In genomic region chr15:78047631-78048409, GRCh38 we compare ENCODE assay signal across 8 cellular contexts. TPM values are rescaled to one million over a fixed set of nuclear protein-coding genes. Genes with fewer than 3 reads are reported as not detected.
DNase-seq lines count a peak whose midpoint lies in the region; ATAC-seq, FAIRE-seq and TF ChIP-seq lines count a peak whose summit lies in the region.

No MANE protein-coding gene starts in this region.

- no peaks in the 10 kb centered on the region for H3K79me1 ChIP-seq in mesendoderm (ENCODE audit: low read length)

- intact Hi-C loops in mucosa of descending colon (cut with DNase I, micrococcal nuclease): no loop called here

- H3K27ac ChIP-seq in KOPT-K1 (ENCODE audit: low read depth, low read length, poor library complexity, severe bottlenecking): peak overlapping the region; percentile 90
- peak overlapping the region; percentile 84 for H3K27ac ChIP-seq in caudate nucleus (ENCODE audit: low read depth, low read length)
- H3K27ac ChIP-seq in mesendoderm (ENCODE audit: low read depth, low read length): no peak overlapping the region

- no peak overlapping the region for H3K23ac ChIP-seq in mesendoderm (ENCODE audit: low read length)

- H3K4ac ChIP-seq in mesendoderm (ENCODE audit: low read depth, low read length): no peak overlapping the region

- H3K56ac ChIP-seq in mesendoderm (ENCODE audit: low read length): no peak overlapping the region

- H3K18ac ChIP-seq in mesendoderm (ENCODE audit: low read length): no peak overlapping the region

- H3K4me1 ChIP-seq in mucosa of descending colon (ENCODE audit: low read depth) (peaks cover 86% of the 10 kb centered on the region), mesendoderm (ENCODE audit: control insufficient read depth, low read depth, low read length) (peaks cover 13% of the 10 kb centered on the region)

- no peaks in the 10 kb centered on the region for H3K79me2 ChIP-seq in mesendoderm (ENCODE audit: control insufficient read depth, insufficient read depth, low read length)

- no peak overlapping the region for H3K4me2 ChIP-seq in mesendoderm (ENCODE audit: low read length)

- ATAC-seq in mucosa of descending colon: peak; percentile 8

- H4K5ac ChIP-seq in mesendoderm (ENCODE audit: low read length): no peak overlapping the region

- no CpG with 5 or more reads among the region's 5 CpGs for WGBS in mesendoderm (ENCODE audit: extremely low coverage, insufficient coverage, low lambda C conversion rate)

- H2AK5ac ChIP-seq in mesendoderm (ENCODE audit: low read length): no peak overlapping the region

- H3K27me3 ChIP-seq in mesendoderm (ENCODE audit: insufficient read depth, low read length, poor library complexity): no peaks in the 10 kb centered on the region

- H4K8ac ChIP-seq in mesendoderm (ENCODE audit: low read depth, low read length): no peak overlapping the region

- DNase-seq in AG10803 (ENCODE audit: low read depth) (peak; percentile 93), caudate nucleus (lab: John Stamatoyannopoulos, UW) (peak in 6 of 61 donors; percentile 17 to 37 (median 28)), mucosa of descending colon (no peak), GM10266 (ENCODE audit: extremely low spot score) (no peak), mesendoderm (no peak), superior temporal gyrus (ENCODE audit: extremely low spot score) (no peak), D721Med (ENCODE audit: insufficient read length, low spot score) (no peak)

- H2BK120ac ChIP-seq in mesendoderm (ENCODE audit: low read depth, low read length): no peak overlapping the region

- H3K36me3 ChIP-seq in KOPT-K1 (ENCODE audit: insufficient read depth, low read length) (peaks cover 20% of the 10 kb centered on the region), mucosa of descending colon (ENCODE audit: low read depth) (no peaks in the 10 kb centered on the region), mesendoderm (ENCODE audit: control insufficient read depth, insufficient read depth, low read length) (no peaks in the 10 kb centered on the region)

- no peak overlapping the region for H3K4me3 ChIP-seq in AG10803 (ENCODE audit: low read length)
- no peak overlapping the region for H3K4me3 ChIP-seq in mucosa of descending colon
- no peak overlapping the region for H3K4me3 ChIP-seq in mesendoderm (ENCODE audit: low read length)

- H2BK15ac ChIP-seq in mesendoderm (replicated peaks; ENCODE audit: low read depth): no peak overlapping the region

- no peaks in the 10 kb centered on the region for H3K9me3 ChIP-seq in KOPT-K1 (ENCODE audit: insufficient read depth, low read length, poor library complexity, severe bottlenecking)
- H3K9me3 ChIP-seq in mucosa of descending colon: no peaks in the 10 kb centered on the region

- TF ChIP-seq CTCF in AG10803 (conservative IDR thresholded peaks at IDR 0.05; ENCODE audit: low read length) (peak; percentile 27), mucosa of descending colon (IDR thresholded peaks at IDR 0.05) (no peak), GM10266 (IDR thresholded peaks at IDR 0.05; ENCODE audit: control insufficient read depth, insufficient read depth, low read depth, missing control alignments) (no peak), D721Med (IDR thresholded peaks at IDR 0.05; ENCODE audit: insufficient read depth, missing control alignments) (no peak)

- H3K9ac ChIP-seq in mesendoderm (ENCODE audit: low read length): no peak overlapping the region

- FAIRE-seq in D721Med (lab: Jason Lieb, UNC): no peak

- H2BK5ac ChIP-seq in mesendoderm (ENCODE audit: low read length): no peak overlapping the region

RNA-seq across cellular contexts. Expression of gene TBC1D2B, which starts 29.7 kb away (rescaled TPM):
- total RNA-seq in mucosa of descending colon: 10 to 100 TPM; 54.8 to 65.6 (median 57.0) TPM
- polyA plus RNA-seq in mesendoderm (2013, experiment 1 of 2): 5.2 TPM
- polyA plus RNA-seq in mesendoderm (2013, experiment 2 of 2): 5.4 TPM

RNA-seq across cellular contexts. Expression of gene SH2D7, which starts 44.5 kb away (rescaled TPM):
- total RNA-seq in mucosa of descending colon: 1 to 10 TPM; 1.9 to 2.8 (median 2.2) TPM
- polyA plus RNA-seq in mesendoderm (2013, experiment 1 of 2): not detected
- polyA plus RNA-seq in mesendoderm (2013, experiment 2 of 2): not detected
